9 cellular contexts compared by ENCODE assay signal in the genomic region with DNA sequence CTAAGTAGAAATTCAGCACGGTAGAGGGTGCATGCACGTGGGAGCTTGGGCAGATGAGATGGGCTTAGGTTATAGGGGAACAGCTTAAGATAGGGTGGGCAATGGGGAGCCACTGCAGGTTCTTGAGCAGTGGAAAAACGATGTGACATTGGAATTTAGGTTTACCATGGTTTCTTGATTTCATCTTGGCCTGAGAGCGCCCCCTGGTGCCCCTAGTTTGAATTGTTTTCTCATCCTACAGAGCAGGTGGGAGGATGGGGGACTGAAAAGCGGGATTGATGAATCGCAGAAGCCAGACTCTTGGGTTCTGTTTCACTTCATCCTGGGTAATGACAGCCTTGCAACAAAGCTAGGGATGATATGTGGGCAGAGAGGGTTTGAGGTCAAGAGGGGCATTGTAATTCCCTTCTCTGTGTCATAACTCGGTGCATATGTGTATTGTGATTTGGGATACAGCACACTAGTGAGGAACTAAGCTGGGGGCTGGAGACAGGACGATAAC. TPM values are rescaled to one million over a fixed set of nuclear protein-coding genes. Genes with fewer than 3 reads are reported as not detected.
DNase-seq lines count a peak whose midpoint lies in the region; ATAC-seq, FAIRE-seq and TF ChIP-seq lines count a peak whose summit lies in the region.
"Had no signal": no experiment of that assay in that cellular context is flagged by ENCODE, and none has a peak within 500 bp of the region (broad histone marks: within the 10 kb centered on the region; RNA-seq: fewer than 3 reads in every experiment).

No MANE protein-coding gene starts in this region.

- H3K9me3 Mint-ChIP-seq in astrocyte (ENCODE audit: unreplicated experiment): no peaks in the 10 kb centered on the region

- no peak for ATAC-seq in HG03039 (IDR thresholded peaks at IDR 0.05; ENCODE audit: unreplicated experiment)
- ATAC-seq in HG03565 (IDR thresholded peaks at IDR 0.05; ENCODE audit: unreplicated experiment): no peak

- H4K20me1 ChIP-seq in astrocyte (ENCODE audit: insufficient read depth, low read length): no peaks in the 10 kb centered on the region

- no peaks in the 10 kb centered on the region for H3K79me2 ChIP-seq in astrocyte (ENCODE audit: insufficient read depth, low read length)

- no peaks in the 10 kb centered on the region for H3K9me3 ChIP-seq in astrocyte (ENCODE audit: insufficient read depth, low read depth, low read length)

- FAIRE-seq in astrocyte (lab: Jason Lieb, UNC): no peak
- FAIRE-seq: endometrium had no signal

- H3K4me1 ChIP-seq in astrocyte (ENCODE audit: insufficient read depth, low read length): peaks cover 26% of the 10 kb centered on the region

- H3K27ac ChIP-seq in astrocyte (ENCODE audit: low read depth, low read length): no peak overlapping the region

- H3K36me3 ChIP-seq in astrocyte (ENCODE audit: insufficient read depth, low read length): no peaks in the 10 kb centered on the region

- H3K4me3 ChIP-seq in astrocyte (ENCODE audit: insufficient read depth, low read depth, low read length): no peak overlapping the region

- H3K4me3 Mint-ChIP-seq in astrocyte (ENCODE audit: unreplicated experiment): peak overlapping the region; percentile 29

- H3K4me1 Mint-ChIP-seq in astrocyte (ENCODE audit: low read depth, unreplicated experiment): peaks cover 17% of the 10 kb centered on the region

- no peak overlapping the region for H3K27ac Mint-ChIP-seq in astrocyte (ENCODE audit: unreplicated experiment)

- H3K27me3 Mint-ChIP-seq in astrocyte (ENCODE audit: low read depth, unreplicated experiment): no peaks in the 10 kb centered on the region

- H3K9ac ChIP-seq in astrocyte (ENCODE audit: low read length): no peak overlapping the region

- H2AFZ ChIP-seq in astrocyte (ENCODE audit: low read depth, low read length): no peak overlapping the region

- peak; percentile 78 for DNase-seq in GM03348 (ENCODE audit: low spot score)
- DNase-seq in NCI-H1092 treated with DMSO at 0.1 percent for 48 hours (lab: John Stamatoyannopoulos, UW): peak; percentile 72
- DNase-seq in T-helper 9 cell: peak; percentile 85
- DNase-seq in astrocyte (ENCODE audit: low read depth): no peak
- DNase-seq in iPS-NIHi7 (ENCODE audit: extremely low spot score): peak; percentile 65
- DNase-seq in stimulated activated CD4-positive, alpha-beta T cell treated with anti-CD3 and anti-CD28 coated beads, Interleukin-15, amount 100 ng/mL, for 1 hour (ENCODE audit: low read depth in 1 of 2, low spot score in 1 of 2): peak; percentile 46 to 57

- peak; percentile 82 for TF ChIP-seq CTCF in astrocyte (IDR thresholded peaks at IDR 0.05; ENCODE audit: insufficient read depth, low read depth, low read length)

- no peaks in the 10 kb centered on the region for H3K36me3 Mint-ChIP-seq in astrocyte (ENCODE audit: low read depth, unreplicated experiment)

- H3K4me2 ChIP-seq in astrocyte (ENCODE audit: low read length): no peak overlapping the region

- H3K27me3 ChIP-seq in astrocyte (ENCODE audit: insufficient read depth, low read length): no peaks in the 10 kb centered on the region

RNA-seq across cellular contexts. Expression of gene MCAM, which starts 6.7 kb away (rescaled TPM):
- 188 and 213 TPM in 2 replicates for total RNA-seq in astrocyte

RNA-seq across cellular contexts. Expression of gene RNF26, which starts 10.7 kb away (rescaled TPM):
- total RNA-seq in astrocyte: 31.8 and 33.3 TPM in 2 replicates

RNA-seq across cellular contexts. Expression of gene C1QTNF5, which starts 17.1 kb away (rescaled TPM):
- total RNA-seq in astrocyte: 5.6 and 6.3 TPM in 2 replicates

RNA-seq across cellular contexts. Expression of gene MFRP, which starts 22.9 kb away (rescaled TPM):
- not detected in 2 replicates for total RNA-seq in astrocyte

RNA-seq across cellular contexts. Expression of gene USP2, which starts 57.9 kb away (rescaled TPM):
- 6.5 and 6.7 TPM in 2 replicates for total RNA-seq in astrocyte
